1 cellular context compared by ENCODE assay signal in the genomic region with DNA sequence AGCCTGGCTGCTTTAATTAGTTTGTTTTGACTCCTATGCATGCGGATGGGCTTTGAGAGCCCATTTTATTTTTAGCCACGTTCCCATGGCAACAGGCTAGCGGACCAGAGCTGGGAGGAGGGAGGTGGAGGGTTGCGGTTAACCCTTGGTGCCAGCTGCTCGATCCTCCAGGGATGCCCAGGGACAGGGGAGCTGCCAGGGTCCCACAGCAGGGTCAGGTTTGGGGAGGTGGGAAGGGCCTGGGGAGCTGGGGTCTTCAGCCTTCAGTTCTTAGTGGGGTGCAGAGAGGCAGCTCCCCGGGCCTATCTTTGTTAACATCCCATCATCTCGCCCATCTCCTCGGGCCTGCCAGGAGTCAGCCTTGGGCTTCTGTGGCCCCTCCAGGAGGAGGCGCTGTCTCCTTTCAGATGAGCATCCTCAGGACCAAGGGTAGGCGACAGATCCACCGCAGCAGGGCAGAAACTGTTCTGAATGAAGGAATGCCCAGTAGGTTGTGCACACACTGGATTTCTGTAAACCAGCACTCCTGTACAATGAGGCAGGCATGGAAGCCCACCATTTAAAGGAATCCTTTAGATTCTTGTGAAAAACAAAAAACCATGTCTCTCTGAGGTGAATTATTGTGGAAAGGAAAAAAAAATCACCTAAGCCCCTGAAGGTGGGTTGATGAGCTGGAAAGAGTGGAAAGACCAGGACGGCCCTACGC.
A peak's percentile ranks its signal among the peaks of the same experiment; 100 is the strongest.
TF ChIP-seq lines count a peak whose summit lies in the region.

No MANE protein-coding gene starts in this region.

TF ChIP-seq in HepG2, 621 proteins besides CTCF, POLR2A, EP300 and RAD21 (continued from another document and continues in another):
- TF ChIP-seq RFX1 (IDR thresholded peaks at IDR 0.05) = peak; percentile 14; the same call in 1 of the 2 replicates
- TF ChIP-seq, protein P1, sequence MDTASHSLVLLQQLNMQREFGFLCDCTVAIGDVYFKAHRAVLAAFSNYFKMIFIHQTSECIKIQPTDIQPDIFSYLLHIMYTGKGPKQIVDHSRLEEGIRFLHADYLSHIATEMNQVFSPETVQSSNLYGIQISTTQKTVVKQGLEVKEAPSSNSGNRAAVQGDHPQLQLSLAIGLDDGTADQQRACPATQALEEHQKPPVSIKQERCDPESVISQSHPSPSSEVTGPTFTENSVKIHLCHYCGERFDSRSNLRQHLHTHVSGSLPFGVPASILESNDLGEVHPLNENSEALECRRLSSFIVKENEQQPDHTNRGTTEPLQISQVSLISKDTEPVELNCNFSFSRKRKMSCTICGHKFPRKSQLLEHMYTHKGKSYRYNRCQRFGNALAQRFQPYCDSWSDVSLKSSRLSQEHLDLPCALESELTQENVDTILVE (CRISPR knock-in tag; IDR thresholded peaks at IDR 0.05) = 0 out of 2 replicates have a peak, but pooled peaks have one; percentile 43
- no peak for TF ChIP-seq KLF6 (CRISPR knock-in tag; IDR thresholded peaks at IDR 0.05)
- no peak for TF ChIP-seq MXD4 (CRISPR knock-in tag; IDR thresholded peaks at IDR 0.05)
- TF ChIP-seq RORA (CRISPR knock-in tag; IDR thresholded peaks at IDR 0.05) = no peak
- peak; percentile 33; the same call in 1 of the 2 replicates for TF ChIP-seq ZNF614 (CRISPR knock-in tag; IDR thresholded peaks at IDR 0.05; ENCODE audit: borderline replicate concordance)
- TF ChIP-seq ZKSCAN1 (IDR thresholded peaks at IDR 0.05; ENCODE audit: low read length) = no peak
- TF ChIP-seq, protein P2, sequence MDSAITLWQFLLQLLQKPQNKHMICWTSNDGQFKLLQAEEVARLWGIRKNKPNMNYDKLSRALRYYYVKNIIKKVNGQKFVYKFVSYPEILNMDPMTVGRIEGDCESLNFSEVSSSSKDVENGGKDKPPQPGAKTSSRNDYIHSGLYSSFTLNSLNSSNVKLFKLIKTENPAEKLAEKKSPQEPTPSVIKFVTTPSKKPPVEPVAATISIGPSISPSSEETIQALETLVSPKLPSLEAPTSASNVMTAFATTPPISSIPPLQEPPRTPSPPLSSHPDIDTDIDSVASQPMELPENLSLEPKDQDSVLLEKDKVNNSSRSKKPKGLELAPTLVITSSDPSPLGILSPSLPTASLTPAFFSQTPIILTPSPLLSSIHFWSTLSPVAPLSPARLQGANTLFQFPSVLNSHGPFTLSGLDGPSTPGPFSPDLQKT (CRISPR knock-in tag; IDR thresholded peaks at IDR 0.05; ENCODE audit: borderline replicate concordance) = no peak
- no peak for TF ChIP-seq BHLHE40 (IDR thresholded peaks at IDR 0.05; ENCODE audit: low read length)
- peak; percentile 69 for TF ChIP-seq XRCC5 (optimal IDR thresholded peaks at IDR 0.05; ENCODE audit: low read length)
- TF ChIP-seq, protein P3, sequence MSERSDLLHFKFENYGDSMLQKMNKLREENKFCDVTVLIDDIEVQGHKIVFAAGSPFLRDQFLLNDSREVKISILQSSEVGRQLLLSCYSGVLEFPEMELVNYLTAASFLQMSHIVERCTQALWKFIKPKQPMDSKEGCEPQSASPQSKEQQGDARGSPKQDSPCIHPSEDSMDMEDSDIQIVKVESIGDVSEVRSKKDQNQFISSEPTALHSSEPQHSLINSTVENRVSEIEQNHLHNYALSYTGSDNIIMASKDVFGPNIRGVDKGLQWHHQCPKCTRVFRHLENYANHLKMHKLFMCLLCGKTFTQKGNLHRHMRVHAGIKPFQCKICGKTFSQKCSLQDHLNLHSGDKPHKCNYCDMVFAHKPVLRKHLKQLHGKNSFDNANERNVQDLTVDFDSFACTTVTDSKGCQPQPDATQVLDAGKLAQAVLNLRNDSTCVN (CRISPR knock-in tag; IDR thresholded peaks at IDR 0.05; ENCODE audit: borderline replicate concordance) = no peak
- TF ChIP-seq SSRP1 (CRISPR knock-in tag; IDR thresholded peaks at IDR 0.05) = no peak
- no peak for TF ChIP-seq JUND (CRISPR knock-in tag; IDR thresholded peaks at IDR 0.05)
- no peak for TF ChIP-seq ESRRA (CRISPR knock-in tag; IDR thresholded peaks at IDR 0.05; ENCODE audit: low read depth)
- TF ChIP-seq, protein P4, sequence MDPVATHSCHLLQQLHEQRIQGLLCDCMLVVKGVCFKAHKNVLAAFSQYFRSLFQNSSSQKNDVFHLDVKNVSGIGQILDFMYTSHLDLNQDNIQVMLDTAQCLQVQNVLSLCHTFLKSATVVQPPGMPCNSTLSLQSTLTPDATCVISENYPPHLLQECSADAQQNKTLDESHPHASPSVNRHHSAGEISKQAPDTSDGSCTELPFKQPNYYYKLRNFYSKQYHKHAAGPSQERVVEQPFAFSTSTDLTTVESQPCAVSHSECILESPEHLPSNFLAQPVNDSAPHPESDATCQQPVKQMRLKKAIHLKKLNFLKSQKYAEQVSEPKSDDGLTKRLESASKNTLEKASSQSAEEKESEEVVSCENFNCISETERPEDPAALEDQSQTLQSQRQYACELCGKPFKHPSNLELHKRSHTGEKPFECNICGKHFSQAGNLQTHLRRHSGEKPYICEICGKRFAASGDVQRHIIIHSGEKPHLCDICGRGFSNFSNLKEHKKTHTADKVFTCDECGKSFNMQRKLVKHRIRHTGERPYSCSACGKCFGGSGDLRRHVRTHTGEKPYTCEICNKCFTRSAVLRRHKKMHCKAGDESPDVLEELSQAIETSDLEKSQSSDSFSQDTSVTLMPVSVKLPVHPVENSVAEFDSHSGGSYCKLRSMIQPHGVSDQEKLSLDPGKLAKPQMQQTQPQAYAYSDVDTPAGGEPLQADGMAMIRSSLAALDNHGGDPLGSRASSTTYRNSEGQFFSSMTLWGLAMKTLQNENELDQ (CRISPR knock-in tag; IDR thresholded peaks at IDR 0.05; ENCODE audit: borderline replicate concordance) = peak; percentile 18; the same call in 1 of the 2 replicates
- TF ChIP-seq, protein P5, sequence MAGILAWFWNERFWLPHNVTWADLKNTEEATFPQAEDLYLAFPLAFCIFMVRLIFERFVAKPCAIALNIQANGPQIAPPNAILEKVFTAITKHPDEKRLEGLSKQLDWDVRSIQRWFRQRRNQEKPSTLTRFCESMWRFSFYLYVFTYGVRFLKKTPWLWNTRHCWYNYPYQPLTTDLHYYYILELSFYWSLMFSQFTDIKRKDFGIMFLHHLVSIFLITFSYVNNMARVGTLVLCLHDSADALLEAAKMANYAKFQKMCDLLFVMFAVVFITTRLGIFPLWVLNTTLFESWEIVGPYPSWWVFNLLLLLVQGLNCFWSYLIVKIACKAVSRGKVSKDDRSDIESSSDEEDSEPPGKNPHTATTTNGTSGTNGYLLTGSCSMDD (CRISPR knock-in tag; IDR thresholded peaks at IDR 0.05) = no peak
- no peak for TF ChIP-seq ZNF234 (CRISPR knock-in tag; conservative IDR thresholded peaks at IDR 0.05)
- TF ChIP-seq NFE2L2 (IDR thresholded peaks at IDR 0.05; ENCODE audit: low read length) = no peak
- TF ChIP-seq, protein P6, sequence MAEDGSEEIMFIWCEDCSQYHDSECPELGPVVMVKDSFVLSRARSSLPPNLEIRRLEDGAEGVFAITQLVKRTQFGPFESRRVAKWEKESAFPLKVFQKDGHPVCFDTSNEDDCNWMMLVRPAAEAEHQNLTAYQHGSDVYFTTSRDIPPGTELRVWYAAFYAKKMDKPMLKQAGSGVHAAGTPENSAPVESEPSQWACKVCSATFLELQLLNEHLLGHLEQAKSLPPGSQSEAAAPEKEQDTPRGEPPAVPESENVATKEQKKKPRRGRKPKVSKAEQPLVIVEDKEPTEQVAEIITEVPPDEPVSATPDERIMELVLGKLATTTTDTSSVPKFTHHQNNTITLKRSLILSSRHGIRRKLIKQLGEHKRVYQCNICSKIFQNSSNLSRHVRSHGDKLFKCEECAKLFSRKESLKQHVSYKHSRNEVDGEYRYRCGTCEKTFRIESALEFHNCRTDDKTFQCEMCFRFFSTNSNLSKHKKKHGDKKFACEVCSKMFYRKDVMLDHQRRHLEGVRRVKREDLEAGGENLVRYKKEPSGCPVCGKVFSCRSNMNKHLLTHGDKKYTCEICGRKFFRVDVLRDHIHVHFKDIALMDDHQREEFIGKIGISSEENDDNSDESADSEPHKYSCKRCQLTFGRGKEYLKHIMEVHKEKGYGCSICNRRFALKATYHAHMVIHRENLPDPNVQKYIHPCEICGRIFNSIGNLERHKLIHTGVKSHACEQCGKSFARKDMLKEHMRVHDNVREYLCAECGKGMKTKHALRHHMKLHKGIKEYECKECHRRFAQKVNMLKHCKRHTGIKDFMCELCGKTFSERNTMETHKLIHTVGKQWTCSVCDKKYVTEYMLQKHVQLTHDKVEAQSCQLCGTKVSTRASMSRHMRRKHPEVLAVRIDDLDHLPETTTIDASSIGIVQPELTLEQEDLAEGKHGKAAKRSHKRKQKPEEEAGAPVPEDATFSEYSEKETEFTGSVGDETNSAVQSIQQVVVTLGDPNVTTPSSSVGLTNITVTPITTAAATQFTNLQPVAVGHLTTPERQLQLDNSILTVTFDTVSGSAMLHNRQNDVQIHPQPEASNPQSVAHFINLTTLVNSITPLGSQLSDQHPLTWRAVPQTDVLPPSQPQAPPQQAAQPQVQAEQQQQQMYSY (CRISPR knock-in tag; IDR thresholded peaks at IDR 0.05) = no peak
- TF ChIP-seq ZFP36L1 (CRISPR knock-in tag; IDR thresholded peaks at IDR 0.05) = no peak
- no peak for TF ChIP-seq THAP11 (CRISPR knock-in tag; IDR thresholded peaks at IDR 0.05)
- no peak for TF ChIP-seq TAF1 (CRISPR knock-in tag; IDR thresholded peaks at IDR 0.05)
- no peak for TF ChIP-seq NR2F1 (CRISPR knock-in tag; IDR thresholded peaks at IDR 0.05)
- TF ChIP-seq ZNF563 (CRISPR knock-in tag; IDR thresholded peaks at IDR 0.05) = no peak
- no peak for TF ChIP-seq ZNF781 (CRISPR knock-in tag; IDR thresholded peaks at IDR 0.05; ENCODE audit: borderline replicate concordance, not compliant biosample characterization)
- TF ChIP-seq, protein P7, sequence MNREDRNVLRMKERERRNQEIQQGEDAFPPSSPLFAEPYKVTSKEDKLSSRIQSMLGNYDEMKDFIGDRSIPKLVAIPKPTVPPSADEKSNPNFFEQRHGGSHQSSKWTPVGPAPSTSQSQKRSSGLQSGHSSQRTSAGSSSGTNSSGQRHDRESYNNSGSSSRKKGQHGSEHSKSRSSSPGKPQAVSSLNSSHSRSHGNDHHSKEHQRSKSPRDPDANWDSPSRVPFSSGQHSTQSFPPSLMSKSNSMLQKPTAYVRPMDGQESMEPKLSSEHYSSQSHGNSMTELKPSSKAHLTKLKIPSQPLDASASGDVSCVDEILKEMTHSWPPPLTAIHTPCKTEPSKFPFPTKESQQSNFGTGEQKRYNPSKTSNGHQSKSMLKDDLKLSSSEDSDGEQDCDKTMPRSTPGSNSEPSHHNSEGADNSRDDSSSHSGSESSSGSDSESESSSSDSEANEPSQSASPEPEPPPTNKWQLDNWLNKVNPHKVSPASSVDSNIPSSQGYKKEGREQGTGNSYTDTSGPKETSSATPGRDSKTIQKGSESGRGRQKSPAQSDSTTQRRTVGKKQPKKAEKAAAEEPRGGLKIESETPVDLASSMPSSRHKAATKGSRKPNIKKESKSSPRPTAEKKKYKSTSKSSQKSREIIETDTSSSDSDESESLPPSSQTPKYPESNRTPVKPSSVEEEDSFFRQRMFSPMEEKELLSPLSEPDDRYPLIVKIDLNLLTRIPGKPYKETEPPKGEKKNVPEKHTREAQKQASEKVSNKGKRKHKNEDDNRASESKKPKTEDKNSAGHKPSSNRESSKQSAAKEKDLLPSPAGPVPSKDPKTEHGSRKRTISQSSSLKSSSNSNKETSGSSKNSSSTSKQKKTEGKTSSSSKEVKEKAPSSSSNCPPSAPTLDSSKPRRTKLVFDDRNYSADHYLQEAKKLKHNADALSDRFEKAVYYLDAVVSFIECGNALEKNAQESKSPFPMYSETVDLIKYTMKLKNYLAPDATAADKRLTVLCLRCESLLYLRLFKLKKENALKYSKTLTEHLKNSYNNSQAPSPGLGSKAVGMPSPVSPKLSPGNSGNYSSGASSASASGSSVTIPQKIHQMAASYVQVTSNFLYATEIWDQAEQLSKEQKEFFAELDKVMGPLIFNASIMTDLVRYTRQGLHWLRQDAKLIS (CRISPR knock-in tag; IDR thresholded peaks at IDR 0.05) = no peak
- TF ChIP-seq CEBPG (CRISPR knock-in tag; IDR thresholded peaks at IDR 0.05) = 0 out of 2 replicates have a peak, but pooled peaks have one; percentile 20
- TF ChIP-seq ADNP (CRISPR knock-in tag; IDR thresholded peaks at IDR 0.05) = no peak
- TF ChIP-seq SRSF1 (optimal IDR thresholded peaks at IDR 0.05; ENCODE audit: low read depth, low read length) = no peak
- TF ChIP-seq ERF (CRISPR knock-in tag; IDR thresholded peaks at IDR 0.05) = 0 out of 2 replicates have a peak, but pooled peaks have one; percentile 36
- TF ChIP-seq HDAC1 (CRISPR knock-in tag; IDR thresholded peaks at IDR 0.05) = no peak
- TF ChIP-seq HIVEP1 (CRISPR knock-in tag; IDR thresholded peaks at IDR 0.05) = 0 out of 2 replicates have a peak, but pooled peaks have one; percentile 50
- TF ChIP-seq, protein P8, sequence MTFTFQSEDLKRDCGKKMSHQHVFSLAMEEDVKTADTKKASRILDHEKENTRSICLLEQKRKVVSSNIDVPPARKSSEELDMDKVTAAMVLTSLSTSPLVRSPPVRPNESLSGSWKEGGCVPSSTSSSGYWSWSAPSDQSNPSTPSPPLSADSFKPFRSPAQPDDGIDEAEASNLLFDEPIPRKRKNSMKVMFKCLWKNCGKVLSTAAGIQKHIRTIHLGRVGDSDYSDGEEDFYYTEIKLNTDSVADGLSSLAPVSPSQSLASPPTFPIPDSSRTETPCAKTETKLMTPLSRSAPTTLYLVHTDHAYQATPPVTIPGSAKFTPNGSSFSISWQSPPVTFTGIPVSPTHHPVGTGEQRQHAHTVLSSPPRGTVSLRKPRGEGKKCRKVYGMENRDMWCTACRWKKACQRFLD (CRISPR knock-in tag; IDR thresholded peaks at IDR 0.05; ENCODE audit: borderline replicate concordance) = no peak
- TF ChIP-seq ZNF570 (CRISPR knock-in tag; IDR thresholded peaks at IDR 0.05; ENCODE audit: borderline replicate concordance) = no peak
- no peak for TF ChIP-seq ZNF460 (CRISPR knock-in tag; IDR thresholded peaks at IDR 0.05; ENCODE audit: borderline replicate concordance)
- TF ChIP-seq MXI1 (IDR thresholded peaks at IDR 0.05; ENCODE audit: borderline replicate concordance, low read depth, low read length) = 0 out of 3 replicates have a peak, but pooled peaks have one; percentile 14
- TF ChIP-seq ZNF619 (CRISPR knock-in tag; IDR thresholded peaks at IDR 0.05) = 0 out of 2 replicates have a peak, but pooled peaks have one; percentile 71
- no peak for TF ChIP-seq ZBTB20 (CRISPR knock-in tag; IDR thresholded peaks at IDR 0.05; ENCODE audit: borderline replicate concordance, low read depth)
- no peak for TF ChIP-seq ZNF350 (CRISPR knock-in tag; IDR thresholded peaks at IDR 0.05; ENCODE audit: borderline replicate concordance, low read depth)
- TF ChIP-seq NCOR1 (IDR thresholded peaks at IDR 0.05; ENCODE audit: borderline replicate concordance, low read length) = no peak
- TF ChIP-seq, protein P9, sequence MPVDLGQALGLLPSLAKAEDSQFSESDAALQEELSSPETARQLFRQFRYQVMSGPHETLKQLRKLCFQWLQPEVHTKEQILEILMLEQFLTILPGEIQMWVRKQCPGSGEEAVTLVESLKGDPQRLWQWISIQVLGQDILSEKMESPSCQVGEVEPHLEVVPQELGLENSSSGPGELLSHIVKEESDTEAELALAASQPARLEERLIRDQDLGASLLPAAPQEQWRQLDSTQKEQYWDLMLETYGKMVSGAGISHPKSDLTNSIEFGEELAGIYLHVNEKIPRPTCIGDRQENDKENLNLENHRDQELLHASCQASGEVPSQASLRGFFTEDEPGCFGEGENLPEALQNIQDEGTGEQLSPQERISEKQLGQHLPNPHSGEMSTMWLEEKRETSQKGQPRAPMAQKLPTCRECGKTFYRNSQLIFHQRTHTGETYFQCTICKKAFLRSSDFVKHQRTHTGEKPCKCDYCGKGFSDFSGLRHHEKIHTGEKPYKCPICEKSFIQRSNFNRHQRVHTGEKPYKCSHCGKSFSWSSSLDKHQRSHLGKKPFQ (CRISPR knock-in tag; IDR thresholded peaks at IDR 0.05; ENCODE audit: insufficient replicate concordance) = no peak
- TF ChIP-seq EZH2 (conservative IDR thresholded peaks at IDR 0.05; ENCODE audit: low read depth, low read length) = no peak
- TF ChIP-seq ETV5 (CRISPR knock-in tag; IDR thresholded peaks at IDR 0.05; ENCODE audit: borderline replicate concordance) = no peak
- TF ChIP-seq ZZZ3 (CRISPR knock-in tag; IDR thresholded peaks at IDR 0.05; ENCODE audit: borderline replicate concordance) = no peak
- TF ChIP-seq NFE2 (CRISPR knock-in tag; IDR thresholded peaks at IDR 0.05) = no peak
